In genomic region chr10:92720306-92721165, GRCh38 we compare ENCODE assay signal across 23 cellular contexts. TPM values are rescaled to one million over a fixed set of nuclear protein-coding genes. Genes with fewer than 3 reads are reported as not detected.
A peak's percentile ranks its signal among the peaks of the same experiment; 100 is the strongest.
DNase-seq lines count a peak whose midpoint lies in the region; ATAC-seq, FAIRE-seq and TF ChIP-seq lines count a peak whose summit lies in the region.
"Had no signal": no experiment of that assay in that cellular context is flagged by ENCODE, and none has a peak within 500 bp of the region (broad histone marks: within the 10 kb centered on the region; RNA-seq: fewer than 3 reads in every experiment).

No MANE protein-coding gene starts in this region.

- no peaks in the 10 kb centered on the region for H3K9me1 ChIP-seq in endothelial cell of umbilical vein (replicated peaks; ENCODE audit: control insufficient read depth, extremely low read depth, insufficient read depth, low read length)

- H3K4me1 ChIP-seq in A549 (no peaks in the 10 kb centered on the region), DOHH2 (ENCODE audit: control insufficient read depth, low read length) (peaks cover 64% of the 10 kb centered on the region), endothelial cell of umbilical vein (ENCODE audit: control insufficient read depth, extremely low read depth, insufficient read depth, low read length) (no peaks in the 10 kb centered on the region), PC-3 (ENCODE audit: insufficient read depth, low read length) (no peaks in the 10 kb centered on the region)
- H3K4me1 ChIP-seq: lower lobe of right lung had no signal

- dilution Hi-C loops in endothelial cell of umbilical vein (cut with MboI; ENCODE audit: extremely low pct_ligation_motif_present, low sequenced_read_pairs), result no loop called here

- H3F3A ChIP-seq in DOHH2 (ENCODE audit: control insufficient read depth, insufficient read depth) (peaks cover 11% of the 10 kb centered on the region; the same call in 1 of the 2 replicates), PC-3 (ENCODE audit: low read length, unreplicated experiment) (no peaks in the 10 kb centered on the region)

- intact Hi-C loops in endothelial cell of umbilical vein (cut with micrococcal nuclease), result no loop called here
- intact Hi-C loops in PC-3 (cut with micrococcal nuclease), result no loop called here

- H3K27ac ChIP-seq in A549, result no peak overlapping the region
- peak overlapping the region; percentile 38 for H3K27ac ChIP-seq in DOHH2 (ENCODE audit: low read depth, low read length)
- H3K27ac ChIP-seq in endothelial cell of umbilical vein (ENCODE audit: insufficient read depth, low read depth, low read length), result no peak overlapping the region
- H3K27ac ChIP-seq in PC-3 (ENCODE audit: low read length), result no peak overlapping the region
- H3K27ac ChIP-seq: lower lobe of right lung had no signal

- H4K20me1 ChIP-seq in DOHH2 (ENCODE audit: control insufficient read depth, insufficient read depth, low read depth, low read length) (no peaks in the 10 kb centered on the region), endothelial cell of umbilical vein (replicated peaks; ENCODE audit: control insufficient read depth, extremely low read depth, insufficient read depth, low read length) (no peaks in the 10 kb centered on the region), PC-3 (ENCODE audit: low read length) (no peaks in the 10 kb centered on the region)

- no peak for FAIRE-seq in A549 (lab: Jason Lieb, UNC)
- peak; percentile 74 for FAIRE-seq in endothelial cell of umbilical vein (lab: Jason Lieb, UNC)
- FAIRE-seq: G401.6, H54 had no signal

- no peak overlapping the region for H3K9ac ChIP-seq in endothelial cell of umbilical vein (replicated peaks; ENCODE audit: extremely low read depth, insufficient read depth, low read length)
- H3K9ac ChIP-seq in PC-3 (ENCODE audit: low read length), result no peak overlapping the region

- no peak overlapping the region for H3K4me3 Mint-ChIP-seq in HFFc6
- H3K4me3 Mint-ChIP-seq: CD8-positive, alpha-beta memory T cell; immature natural killer cell; naive thymus-derived CD4-positive, alpha-beta T cell had no signal

- DNase-seq in A549 (ENCODE audit: low read depth in 1 of 2, low spot score in 1 of 2) (no peak), NCI-H2081 (lab: John Stamatoyannopoulos, UW) (peak; percentile 80 to 91), endothelial cell of umbilical vein (ENCODE audit: low read depth, low spot score) (no peak), PC-3 (no peak), HFFc6 (no peak), DMS 273 (lab: John Stamatoyannopoulos, UW; ENCODE audit: unreplicated experiment) (no peak), NCI-H2227 treated with DMSO at 0.1 percent for 48 hours (lab: John Stamatoyannopoulos, UW) (no peak)
- DNase-seq: activated CD4-positive, alpha-beta T cell treated with anti-CD3 and anti-CD28 coated beads, Interleukin-2, amount 50 U/mL, for 4 hours; activated naive CD4-positive, alpha-beta T cell treated with Interleukin-2 at 50 U/mL for 16 hours; activated T-cell treated with anti-CD3 and anti-CD28 coated beads for 4 hours; aorta; CD8-positive, alpha-beta memory T cell; effector memory CD4-positive, alpha-beta T cell; head of caudate nucleus; immature natural killer cell; Kasumi-1; lower lobe of right lung; naive thymus-derived CD4-positive, alpha-beta T cell; stimulated activated CD4-positive, alpha-beta T cell treated with anti-CD3 and anti-CD28 coated beads, Interleukin-2, amount 100 ng/mL, for 24 hours; T-helper 1 cell had no signal

- TF ChIP-seq CTCF in A549 (IDR thresholded peaks at IDR 0.05) (no peak), DOHH2 (IDR thresholded peaks at IDR 0.05; ENCODE audit: low read depth, low read length, poor library complexity, severe bottlenecking) (no peak), endothelial cell of umbilical vein (IDR thresholded peaks at IDR 0.05; ENCODE audit: extremely low read depth in 1 of 2, insufficient read depth in 1 of 2, low read depth in 1 of 2, low read length in 2 of 2) (no peak), PC-3 (conservative IDR thresholded peaks at IDR 0.05; ENCODE audit: low read depth, low read length) (no peak), HFFc6 (IDR thresholded peaks at IDR 0.05) (no peak)

- H3K27ac Mint-ChIP-seq in HFFc6, result no peak overlapping the region
- H3K27ac Mint-ChIP-seq: CD8-positive, alpha-beta memory T cell; immature natural killer cell; naive thymus-derived CD4-positive, alpha-beta T cell had no signal

- no peaks in the 10 kb centered on the region for H3K4me1 Mint-ChIP-seq in HFFc6 (ENCODE audit: low read depth)
- H3K4me1 Mint-ChIP-seq: CD8-positive, alpha-beta memory T cell; immature natural killer cell; naive thymus-derived CD4-positive, alpha-beta T cell had no signal

- H3K27me3 ChIP-seq in DOHH2 (ENCODE audit: control insufficient read depth, low read length) (no peaks in the 10 kb centered on the region), endothelial cell of umbilical vein (ENCODE audit: control insufficient read depth in 2 of 2, insufficient read depth in 2 of 2, low read length in 2 of 2) (no peaks in the 10 kb centered on the region), PC-3 (ENCODE audit: low read length) (no peaks in the 10 kb centered on the region)

- H3K9me3 ChIP-seq in A549 (no peaks in the 10 kb centered on the region), DOHH2 (ENCODE audit: control insufficient read depth, insufficient read depth, low read length) (no peaks in the 10 kb centered on the region), endothelial cell of umbilical vein (replicated peaks; ENCODE audit: control insufficient read depth, insufficient read depth, low read length) (no peaks in the 10 kb centered on the region), PC-3 (ENCODE audit: low read length) (no peaks in the 10 kb centered on the region)
- H3K9me3 ChIP-seq: lower lobe of right lung had no signal

- ATAC-seq in A549, result no peak
- ATAC-seq in PC-3, result no peak
- ATAC-seq: lower lobe of right lung; naive thymus-derived CD4-positive, alpha-beta T cell had no signal

- H2AFZ ChIP-seq in endothelial cell of umbilical vein (ENCODE audit: low read depth, low read length) (no peak overlapping the region), PC-3 (ENCODE audit: low read length) (no peak overlapping the region)

- no peaks in the 10 kb centered on the region for H3K36me3 ChIP-seq in DOHH2 (ENCODE audit: control insufficient read depth, low read length)
- H3K36me3 ChIP-seq in endothelial cell of umbilical vein (ENCODE audit: control insufficient read depth in 2 of 2, extremely low read depth in 1 of 2, insufficient read depth in 2 of 2, low read length in 2 of 2), result no peaks in the 10 kb centered on the region
- H3K36me3 ChIP-seq in PC-3 (ENCODE audit: low read depth, low read length), result no peaks in the 10 kb centered on the region
- H3K36me3 ChIP-seq: lower lobe of right lung had no signal

- TF ChIP-seq EP300 in A549 (IDR thresholded peaks at IDR 0.05), result no peak

- H3K4me3 ChIP-seq in A549 (no peak overlapping the region), DOHH2 (ENCODE audit: low read length) (peak overlapping the region; percentile 43), endothelial cell of umbilical vein (replicated peaks in 1 of 3; ENCODE audit: insufficient read depth in 1 of 3, low read depth in 1 of 3, low read length in 3 of 3) (no peak overlapping the region), PC-3 (ENCODE audit: low read length) (no peak overlapping the region)
- H3K4me3 ChIP-seq: lower lobe of right lung had no signal

- H3K79me2 ChIP-seq in DOHH2 (ENCODE audit: control insufficient read depth, low read length) (no peaks in the 10 kb centered on the region), endothelial cell of umbilical vein (ENCODE audit: control insufficient read depth, insufficient read depth, low read length) (no peaks in the 10 kb centered on the region), PC-3 (ENCODE audit: low read length) (no peaks in the 10 kb centered on the region)

- WGBS in A549 (ENCODE audit: missing lambda C conversion rate), result 49% methylated on average over 4 of the region's 4 CpGs

- no peaks in the 10 kb centered on the region for H3K9me3 Mint-ChIP-seq in HFFc6
- H3K9me3 Mint-ChIP-seq: CD8-positive, alpha-beta memory T cell; immature natural killer cell had no signal

- H3K9me2 ChIP-seq in DOHH2 (replicated peaks; ENCODE audit: control insufficient read depth, low read length) (no peaks in the 10 kb centered on the region), PC-3 (replicated peaks; ENCODE audit: low read length) (no peaks in the 10 kb centered on the region)

- BruUV-seq in endothelial cell of umbilical vein (replicated peaks; lab: Mats Ljungman, UMichigan) (no TSS peak), PC-3 (replicated peaks; lab: Mats Ljungman, UMichigan) (no TSS peak)

- CTCF ChIA-PET in A549 (lab: Yijun Ruan, JAX) (interaction anchor here (0.6 kb wide), 1 partner anchor 106 kb away, joined by 3 read pairs; no protein-coding TSS in a partner anchor), endothelial cell of umbilical vein (lab: Charles Lee) (no interaction called here), PC-3 (lab: Charles Lee) (no interaction called here)

- TF ChIP-seq POLR2A in A549 (IDR thresholded peaks at IDR 0.05; ENCODE audit: low read length) (no peak), endothelial cell of umbilical vein (IDR thresholded peaks at IDR 0.05; ENCODE audit: low read depth, low read length) (no peak)

- H3K36me3 Mint-ChIP-seq in HFFc6 (ENCODE audit: low read depth), result no peaks in the 10 kb centered on the region
- H3K36me3 Mint-ChIP-seq: CD8-positive, alpha-beta memory T cell; naive thymus-derived CD4-positive, alpha-beta T cell had no signal

- TF ChIP-seq RAD21 in A549 (conservative IDR thresholded peaks at IDR 0.05 in 1 of 2, IDR thresholded peaks at IDR 0.05 in 1 of 2), result no peak

- POLR2A ChIA-PET in A549 (lab: Yijun Ruan, JAX) (no interaction called here), endothelial cell of umbilical vein (lab: Charles Lee) (no interaction called here), PC-3 (lab: Charles Lee; ENCODE audit: unreplicated experiment) (no interaction called here)

- H3K4me2 ChIP-seq in A549 (no peak overlapping the region), DOHH2 (ENCODE audit: low read length) (peak overlapping the region; percentile 61), endothelial cell of umbilical vein (ENCODE audit: insufficient read depth, low read length) (no peak overlapping the region), PC-3 (ENCODE audit: low read length) (no peak overlapping the region)

- H3K27me3 Mint-ChIP-seq in HFFc6 (ENCODE audit: insufficient read depth), result peaks cover 29% of the 10 kb centered on the region

RNA-seq across cellular contexts. Expression of gene HHEX, which starts 30.8 kb away (rescaled TPM):
- polyA plus RNA-seq in A549 (2011; rRNA removed) (25.2 and 28.1 TPM in 2 replicates), A549 (2017; fragmentation: RNase III; extraction: RNeasy Plus Mini Kit Qiagen cat#74134 plus additional on column Dnase treatment) (16.0 to 18.4 TPM (median 18.1 TPM) in 3 replicates), endothelial cell of umbilical vein (71.6 and 81.0 TPM in 2 replicates)
- 10.8 and 11.3 TPM in 2 replicates for polyA plus RNA-seq in A549 (2012; cell fraction: cytosol; rRNA removed)
- 17.5 and 24.0 TPM in 2 replicates for polyA plus RNA-seq in A549 (2012; cell fraction: nucleus; rRNA removed)
- polyA minus RNA-seq in A549 (2011; rRNA and poly(A)+ RNA removed), result 10.9 and 12.0 TPM in 2 replicates
- total RNA-seq in endothelial cell of umbilical vein (109 and 110 TPM in 2 replicates), PC-3 (2014; rRNA removed) (2.2 and 3.2 TPM in 2 replicates)
- polyA plus RNA-seq in endothelial cell of umbilical vein (2011; cell fraction: cytosol; rRNA removed), result 51.0 and 65.0 TPM in 2 replicates
- 164 and 236 TPM in 2 replicates for polyA plus RNA-seq in endothelial cell of umbilical vein (2011; cell fraction: nucleus; rRNA removed)
- polyA plus RNA-seq in endothelial cell of umbilical vein (2012), result 93.4 and 105 TPM in 2 replicates
- 87.6 and 102 TPM in 2 replicates for polyA minus RNA-seq in endothelial cell of umbilical vein
- polyA minus RNA-seq in endothelial cell of umbilical vein (2011; cell fraction: cytosol; rRNA and poly(A)+ RNA removed), result 4.6 TPM
- 48.7 and 62.1 TPM in 2 replicates for polyA minus RNA-seq in endothelial cell of umbilical vein (2011; cell fraction: nucleus; rRNA and poly(A)+ RNA removed)
- 1 to 10 TPM; 2.4 to 5.0 (median 4.6) TPM for total RNA-seq in HFFc6 (2021; fragmentation: NEBNext Ultra II Directional; extraction: Animal tissue kit (Norgen Biotek cat#: 25700))
- total RNA-seq: CD8-positive, alpha-beta memory T cell had no signal

Comparison
In these comparisons a context has a peak if more than half of its experiments do, and no peak if none do; other contexts are left out.
1. DNase-seq: peak in NCI-H2081 (2 of 2); none in A549 (0 of 2), endothelial cell of umbilical vein (single experiment), PC-3 (single experiment), HFFc6 (single experiment), DMS 273 (single experiment) and NCI-H2227 treated with DMSO at 0.1 percent for 48 hours (single experiment).
2. RNA of gene HHEX, which starts 30.8 kb away (total RNA-seq): 109 to 110 TPM in endothelial cell of umbilical vein; 2.4 to 5.0 TPM in HFFc6 and 2.2 to 3.2 TPM in PC-3; every median in the first group is over 10 times any median in the second.